In the genomic region with DNA sequence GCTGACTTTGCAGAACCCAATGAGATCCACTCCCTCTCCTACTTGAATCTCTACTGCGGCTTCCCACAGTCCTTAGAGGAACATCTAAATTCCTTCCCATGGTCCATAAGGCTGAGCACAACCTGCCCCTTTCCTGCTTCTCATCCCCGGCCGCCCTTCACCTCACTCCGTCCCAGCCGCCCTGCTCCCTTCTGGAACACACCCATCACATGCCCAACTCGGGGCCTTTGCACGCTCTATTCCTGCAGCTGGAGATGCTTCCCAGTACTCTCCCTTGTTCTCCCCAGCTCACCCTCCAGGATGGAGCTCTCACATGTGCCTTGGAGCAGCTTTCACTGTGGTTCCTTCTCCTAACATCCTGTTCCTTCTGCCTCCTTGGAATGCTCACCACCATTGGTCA, we compare ENCODE assay signal across 31 cellular contexts. TPM values are rescaled to one million over a fixed set of nuclear protein-coding genes. Genes with fewer than 3 reads are reported as not detected.
A peak's percentile ranks its signal among the peaks of the same experiment; 100 is the strongest.
DNase-seq lines count a peak whose midpoint lies in the region; ATAC-seq and TF ChIP-seq lines count a peak whose summit lies in the region.
"Had no signal": no experiment of that assay in that cellular context is flagged by ENCODE, and none has a peak within 500 bp of the region (broad histone marks: within the 10 kb centered on the region; RNA-seq: fewer than 3 reads in every experiment).

No MANE protein-coding gene starts in this region.

- peaks cover 7% of the 10 kb centered on the region for H3K4me1 Mint-ChIP-seq in activated naive CD4-positive, alpha-beta T cell treated with anti-CD3 and anti-CD28 coated beads for 36 hours (ENCODE audit: low read depth)
- H3K4me1 Mint-ChIP-seq: CD14-positive monocyte, IgD-negative memory B cell had no signal

- TF ChIP-seq POLR2A in gastroesophageal sphincter (IDR thresholded peaks at IDR 0.05): no peak

- no peak for DNase-seq in activated naive CD4-positive, alpha-beta T cell treated with anti-CD3 and anti-CD28 coated beads for 36 hours
- DNase-seq in activated naive CD4-positive, alpha-beta T cell treated with anti-CD3 and anti-CD28 coated beads, Interleukin-2, amount 50 U/mL, for 16 hours: no peak
- no peak for DNase-seq in tibial artery
- DNase-seq: 8988T; ACHN; BE2C; CD8-positive, alpha-beta memory T cell; DMS 273 treated with DMSO at 0.1 percent for 48 hours; DMS79; EL; GDM1; GM23248; NCI-H1048; NCI-H1417; NCI-H1694; NCI-H2029 treated with DMSO at 0.1 percent for 48 hours; NCI-H446 treated with DMSO at 0.1 percent for 48 hours; NCI-H526; NCI-H82; NK-92 treated with Interleukin-12 subunit alpha and Interleukin-12 subunit beta, amount 100 ng/mL, for 24 hours; PC-3; SJCRH30 had no signal

- POLR2A ChIA-PET in HEK293 (lab: Yijun Ruan, JAX): no interaction called here

- ATAC-seq in gastroesophageal sphincter (no peak), HG03342 (IDR thresholded peaks at IDR 0.05; ENCODE audit: unreplicated experiment) (no peak), GM18520 (IDR thresholded peaks at IDR 0.05; ENCODE audit: unreplicated experiment) (no peak)
- ATAC-seq: GM12878, PC-3 had no signal

- CTCF ChIA-PET in activated naive CD4-positive, alpha-beta T cell treated with anti-CD3 and anti-CD28 coated beads for 36 hours (lab: Charles Lee): no interaction called here
- CTCF ChIA-PET in HEK293 (lab: Yijun Ruan, JAX): no interaction called here

- H3K27me3 ChIP-seq in gastroesophageal sphincter (no peaks in the 10 kb centered on the region), tibial artery (no peaks in the 10 kb centered on the region)
- H3K27me3 ChIP-seq: BE2C had no signal

- H3K27ac Mint-ChIP-seq in activated naive CD4-positive, alpha-beta T cell treated with anti-CD3 and anti-CD28 coated beads for 36 hours: peak overlapping the region; percentile 0
- H3K27ac Mint-ChIP-seq: IgD-negative memory B cell had no signal

- WGBS in gastroesophageal sphincter (ENCODE audit: low coverage in 1 of 2), 2 donors: 95 to 100% methylated on average over 7 of the region's 7 CpGs

- TF ChIP-seq EP300 in gastroesophageal sphincter (IDR thresholded peaks at IDR 0.05): no peak

- intact Hi-C loops in activated naive CD4-positive, alpha-beta T cell treated with anti-CD3 and anti-CD28 coated beads for 36 hours (cut with micrococcal nuclease): no loop called here
- intact Hi-C loops in tibial artery (cut with DNase I; ENCODE audit: low total_unique reads): no loop called here

- H3K36me3 ChIP-seq in HEK293 (ENCODE audit: control insufficient read depth in 2 of 2, insufficient read depth in 1 of 2, low read length in 2 of 2) (peaks cover 0 to 3% of the 10 kb centered on the region in 2 experiments; a peak in 1 of 3 replicates), gastroesophageal sphincter (peaks cover 0 to 15% of the 10 kb centered on the region in 2 donors), tibial artery (peaks cover 0 to 13% (median 0%) of the 10 kb centered on the region in 3 donors)
- H3K36me3 ChIP-seq: BE2C, HAP-1, SJCRH30 had no signal

- no peaks in the 10 kb centered on the region for H3K27me3 Mint-ChIP-seq in activated naive CD4-positive, alpha-beta T cell treated with anti-CD3 and anti-CD28 coated beads for 36 hours (ENCODE audit: low read depth)
- H3K27me3 Mint-ChIP-seq: CD8-positive, alpha-beta memory T cell; IgD-negative memory B cell had no signal

- no peaks in the 10 kb centered on the region for H3K36me3 Mint-ChIP-seq in activated naive CD4-positive, alpha-beta T cell treated with anti-CD3 and anti-CD28 coated beads for 36 hours (ENCODE audit: low read depth)
- H3K36me3 Mint-ChIP-seq: CD14-positive monocyte had no signal

- TF ChIP-seq CTCF in HEK293 (tag by site-specific recombination; IDR thresholded peaks at IDR 0.05) (no peak), gastroesophageal sphincter (IDR thresholded peaks at IDR 0.05) (no peak), tibial artery (IDR thresholded peaks at IDR 0.05) (no peak)

- H3K4me3 Mint-ChIP-seq in activated naive CD4-positive, alpha-beta T cell treated with anti-CD3 and anti-CD28 coated beads for 36 hours: no peak overlapping the region
- H3K4me3 Mint-ChIP-seq: CD14-positive monocyte had no signal

- H3K27ac ChIP-seq in HEK293 (ENCODE audit: extremely low read depth, low read depth, low read length) (no peak overlapping the region), gastroesophageal sphincter (peak overlapping the region in 3 of 4 donors; percentile 24 to 87 (median 84)), tibial artery (peak overlapping the region; percentile 74 to 79)
- H3K27ac ChIP-seq: GM23248, KMS-11, SJCRH30 had no signal

- H3K4me1 ChIP-seq in HEK293 (ENCODE audit: control insufficient read depth, insufficient read depth, low read length) (no peaks in the 10 kb centered on the region), gastroesophageal sphincter (peaks cover 7 to 89% (median 38%) of the 10 kb centered on the region in 3 donors), tibial artery (peaks cover 0 to 90% (median 57%) of the 10 kb centered on the region in 4 donors)
- H3K4me1 ChIP-seq: BE2C, HAP-1, SJCRH30 had no signal

- H3K4me3 ChIP-seq in HEK293 (ENCODE audit: low read depth, low read length): no peak overlapping the region
- no peak overlapping the region for H3K4me3 ChIP-seq in gastroesophageal sphincter
- no peak overlapping the region for H3K4me3 ChIP-seq in tibial artery
- H3K4me3 ChIP-seq: GM12878, GM23248, HAP-1, SJCRH30 had no signal

- H3K9me3 ChIP-seq in HEK293 (ENCODE audit: control insufficient read depth, insufficient read depth, low read depth, low read length) (no peaks in the 10 kb centered on the region), gastroesophageal sphincter (no peaks in the 10 kb centered on the region), tibial artery (no peaks in the 10 kb centered on the region)
- H3K9me3 ChIP-seq: BE2C, HAP-1, SJCRH30 had no signal

- H3K9me3 Mint-ChIP-seq in activated naive CD4-positive, alpha-beta T cell treated with anti-CD3 and anti-CD28 coated beads for 36 hours: no peaks in the 10 kb centered on the region
- H3K9me3 Mint-ChIP-seq: CD8-positive, alpha-beta memory T cell; IgD-negative memory B cell had no signal

TF ChIP-seq in HEK293, 187 proteins besides CTCF, POLR2A, EP300 and RAD21:
- no peak for TF ChIP-seq BCL11B (tag by site-specific recombination; IDR thresholded peaks at IDR 0.05; ENCODE audit: low read depth)
- no peak for TF ChIP-seq ZXDB (tag by site-specific recombination; IDR thresholded peaks at IDR 0.05)
- TF ChIP-seq ZNF350 (tag by site-specific recombination; IDR thresholded peaks at IDR 0.05): no peak
- peak; percentile 52 for TF ChIP-seq ZNF623 (tag by site-specific recombination; IDR thresholded peaks at IDR 0.05)
- no peak for TF ChIP-seq ZNF792 (tag by site-specific recombination; IDR thresholded peaks at IDR 0.05)
- no peak for TF ChIP-seq KLF1 (tag by site-specific recombination; IDR thresholded peaks at IDR 0.05)

RNA-seq across cellular contexts. Expression of a gene that starts 23.6 kb away (rescaled TPM):
- 1 to 10 TPM; 2.6 to 3.2 TPM for total RNA-seq in activated naive CD4-positive, alpha-beta T cell treated with anti-CD3 and anti-CD28 coated beads for 36 hours
- 10 to 100 TPM; 27.7 to 69.2 (median 48.7) TPM for total RNA-seq in gastroesophageal sphincter
- total RNA-seq: GM23248 had no signal

Comparison
In these comparisons a context has a peak if more than half of its experiments do, and no peak if none do; other contexts are left out.
1. RNA of a gene that starts 23.6 kb away (total RNA-seq): 27.7 to 69.2 TPM in gastroesophageal sphincter; 2.6 to 3.2 TPM in activated naive CD4-positive, alpha-beta T cell treated with anti-CD3 and anti-CD28 coated beads for 36 hours; every median in the first group is over 4 times any median in the second.